Comparison of ENCODE assay signal across 8 cellular contexts in the genomic region with DNA sequence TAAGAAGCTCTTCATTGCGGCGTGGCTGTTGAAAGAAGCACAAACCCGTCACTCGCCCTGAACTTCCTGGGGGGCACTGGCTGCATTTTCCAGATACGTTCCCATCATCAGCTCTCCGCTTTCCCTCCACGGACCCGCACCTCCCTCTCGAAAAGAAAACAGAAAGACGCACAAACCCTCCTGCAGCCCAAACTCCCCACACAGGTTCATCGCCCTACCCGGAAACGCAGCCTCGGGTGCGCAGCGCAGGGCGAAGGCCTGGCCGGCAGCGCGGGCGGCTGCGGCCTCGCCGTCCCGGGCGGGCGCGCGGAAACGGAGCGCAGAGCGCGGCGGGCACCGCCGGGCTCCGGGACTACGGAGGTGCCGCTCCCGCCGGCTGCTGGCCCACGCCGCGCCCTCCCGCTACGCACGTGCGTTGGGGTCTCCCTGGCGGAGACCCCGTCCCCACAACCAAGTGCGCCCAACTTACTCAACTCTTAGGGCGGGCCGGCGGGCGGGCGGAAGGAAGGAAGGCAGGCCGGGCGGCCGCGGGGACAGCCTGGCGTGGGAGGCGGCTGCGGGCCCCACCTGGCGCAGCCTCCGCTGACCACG. TPM values are rescaled to one million over a fixed set of nuclear protein-coding genes. Genes with fewer than 3 reads are reported as not detected.
DNase-seq lines count a peak whose midpoint lies in the region; ATAC-seq and TF ChIP-seq lines count a peak whose summit lies in the region.

No MANE protein-coding gene starts in this region.

- H3K4me1 ChIP-seq in hepatocyte (ENCODE audit: insufficient read depth) (peaks cover 12% of the 10 kb centered on the region), smooth muscle cell (ENCODE audit: low read depth) (peaks cover 16% of the 10 kb centered on the region)

- 1% methylated on average over 51 of the region's 66 CpGs for WGBS in hepatocyte (ENCODE audit: low lambda C conversion rate, missing lambda C conversion rate)
- 2% methylated on average over 54 of the region's 66 CpGs for WGBS in smooth muscle cell (ENCODE audit: low lambda C conversion rate)

- H3K9me3 ChIP-seq in SK-N-MC (ENCODE audit: low read depth, low read length) (no peaks in the 10 kb centered on the region), hepatocyte (ENCODE audit: low read depth) (no peaks in the 10 kb centered on the region), smooth muscle cell (replicated peaks; ENCODE audit: low read depth) (no peaks in the 10 kb centered on the region)

- H3K36me3 ChIP-seq in SK-N-MC (ENCODE audit: insufficient read depth, low read length) (peaks cover 36% of the 10 kb centered on the region), hepatocyte (replicated peaks; ENCODE audit: insufficient read depth, low read depth) (no peaks in the 10 kb centered on the region), smooth muscle cell (ENCODE audit: low read depth) (peaks cover 9% of the 10 kb centered on the region)

- ATAC-seq in GM18868 (IDR thresholded peaks at IDR 0.05; ENCODE audit: unreplicated experiment) (peak; percentile 28), HG03064 (IDR thresholded peaks at IDR 0.05; ENCODE audit: low read depth, unreplicated experiment) (peak; percentile 48)

- peaks cover 8% of the 10 kb centered on the region for H3K27me3 ChIP-seq in hepatocyte
- no peaks in the 10 kb centered on the region for H3K27me3 ChIP-seq in smooth muscle cell (ENCODE audit: low read depth)

- H3K79me2 ChIP-seq in hepatocyte, result peaks cover 49% of the 10 kb centered on the region
- peaks cover 56% of the 10 kb centered on the region for H3K79me2 ChIP-seq in smooth muscle cell (ENCODE audit: low read depth)

- H3K27ac ChIP-seq in SK-N-MC (no peak overlapping the region), angular gyrus (ENCODE audit: low read depth, low read length) (peak overlapping the region; percentile 45), hepatocyte (peak overlapping the region; percentile 99), smooth muscle cell (ENCODE audit: low read depth) (peak overlapping the region; percentile 93)

- peak; percentile 53 for DNase-seq in AG08396 (ENCODE audit: low spot score)
- DNase-seq in SK-N-MC (ENCODE audit: low read depth, low spot score), result no peak
- DNase-seq in hepatocyte (ENCODE audit: low spot score), result peak; percentile 64
- no peak for DNase-seq in smooth muscle cell (lab: John Stamatoyannopoulos, UW; ENCODE audit: unreplicated experiment)
- DNase-seq in SHP77 treated with DMSO at 0.1 percent for 48 hours (lab: John Stamatoyannopoulos, UW), result no peak

- no peaks in the 10 kb centered on the region for H3F3A ChIP-seq in smooth muscle cell (ENCODE audit: low read depth)

- H3K4me3 ChIP-seq in SK-N-MC (peak overlapping the region; percentile 95), hepatocyte (peak overlapping the region; percentile 98), smooth muscle cell (peak overlapping the region; percentile 100)

- no peaks in the 10 kb centered on the region for H3K9me2 ChIP-seq in hepatocyte (replicated peaks; ENCODE audit: insufficient read depth)

- H3K9ac ChIP-seq in SK-N-MC (ENCODE audit: insufficient read length), result peak overlapping the region; percentile 86
- H3K9ac ChIP-seq in smooth muscle cell (ENCODE audit: low read depth), result peak overlapping the region; percentile 95

- peak overlapping the region; percentile 100 for H2AFZ ChIP-seq in hepatocyte
- H2AFZ ChIP-seq in smooth muscle cell (ENCODE audit: low read depth), result peak overlapping the region; percentile 99

- H4K20me1 ChIP-seq in hepatocyte (ENCODE audit: insufficient read depth, poor library complexity, severe bottlenecking) (peaks cover 19% of the 10 kb centered on the region), smooth muscle cell (ENCODE audit: low read depth) (peaks cover 45% of the 10 kb centered on the region)

- TF ChIP-seq CTCF in hepatocyte (IDR thresholded peaks at IDR 0.05; ENCODE audit: poor library complexity), result no peak
- no peak for TF ChIP-seq CTCF in smooth muscle cell (IDR thresholded peaks at IDR 0.05; ENCODE audit: borderline replicate concordance, insufficient read depth, poor library complexity, severe bottlenecking)

- peak overlapping the region; percentile 90 for H3K4me2 ChIP-seq in hepatocyte
- peak overlapping the region; percentile 98 for H3K4me2 ChIP-seq in smooth muscle cell

RNA-seq across cellular contexts. Expression of gene ZNF800, which starts 0.8 kb away (rescaled TPM):
- total RNA-seq in hepatocyte, result 31.3 and 41.5 TPM in 2 replicates
- polyA plus RNA-seq in hepatocyte, result 12.1 and 14.3 TPM in 2 replicates
- total RNA-seq in smooth muscle cell, result 23.5 and 31.4 TPM in 2 replicates
- polyA plus RNA-seq in smooth muscle cell, result 12.8 and 13.7 TPM in 2 replicates

Comparison
In these comparisons a context has a peak if more than half of its experiments do, and no peak if none do; other contexts are left out.
1. DNase-seq: peak in AG08396 (single experiment) and hepatocyte (single experiment); none in SK-N-MC (single experiment), smooth muscle cell (single experiment) and SHP77 treated with DMSO at 0.1 percent for 48 hours (single experiment).
2. Peak in every context shown above with its lines, with median percentiles within 50 percentile points of each other: H3K4me3 ChIP-seq.